In genomic region chr22:41909290-41910049, GRCh38 we compare ENCODE assay signal across 13 cellular contexts. TPM values are rescaled to one million over a fixed set of nuclear protein-coding genes. Genes with fewer than 3 reads are reported as not detected.
DNase-seq lines count a peak whose midpoint lies in the region; ATAC-seq and TF ChIP-seq lines count a peak whose summit lies in the region.
"Had no signal": no experiment of that assay in that cellular context is flagged by ENCODE, and none has a peak within 500 bp of the region (broad histone marks: within the 10 kb centered on the region; RNA-seq: fewer than 3 reads in every experiment).

No MANE protein-coding gene starts in this region.

- peaks cover 57% of the 10 kb centered on the region for H3K4me1 Mint-ChIP-seq in stimulated activated naive CD8-positive, alpha-beta T cell treated with anti-CD3 and anti-CD28 coated beads, Interleukin-15, amount 100 ng/mL, for 72 hours

- H3K4me3 Mint-ChIP-seq in stimulated activated naive CD8-positive, alpha-beta T cell treated with anti-CD3 and anti-CD28 coated beads, Interleukin-15, amount 100 ng/mL, for 72 hours = peak overlapping the region; percentile 22 to 52

- peak overlapping the region in 1 of 2 donors; percentile 23 for H3K4me3 ChIP-seq in prostate gland
- H3K4me3 ChIP-seq: A549 had no signal

- H3K9me3 Mint-ChIP-seq in stimulated activated naive CD8-positive, alpha-beta T cell treated with anti-CD3 and anti-CD28 coated beads, Interleukin-15, amount 100 ng/mL, for 72 hours = no peaks in the 10 kb centered on the region

- TF ChIP-seq CTCF in prostate gland (IDR thresholded peaks at IDR 0.05) = no peak

- H3K27ac ChIP-seq in angular gyrus (ENCODE audit: low read depth, low read length) (peak overlapping the region; percentile 1), prostate gland (no peak overlapping the region)
- H3K27ac ChIP-seq: A549 had no signal

- WGBS in prostate gland = 34% methylated on average over 55 of the region's 55 CpGs

- peak overlapping the region in 1 of 2 donors; percentile 28 for H3K27ac Mint-ChIP-seq in stimulated activated naive CD8-positive, alpha-beta T cell treated with anti-CD3 and anti-CD28 coated beads, Interleukin-15, amount 100 ng/mL, for 72 hours

- no peak for TF ChIP-seq POLR2A in prostate gland (IDR thresholded peaks at IDR 0.05)

- H3K36me3 ChIP-seq in prostate gland = no peaks in the 10 kb centered on the region

- peak; percentile 45 for DNase-seq in NCI-H82 (lab: John Stamatoyannopoulos, UW)
- DNase-seq in NCI-H82 treated with DMSO at 0.1 percent for 48 hours (lab: John Stamatoyannopoulos, UW; ENCODE audit: unreplicated experiment) = no peak
- DNase-seq in left lobe of liver (ENCODE audit: low spot score) = no peak
- DNase-seq in stimulated activated naive CD8-positive, alpha-beta T cell treated with anti-CD3 and anti-CD28 coated beads, Interleukin-15, amount 100 ng/mL, for 72 hours = no peak
- no peak for DNase-seq in prostate gland (ENCODE audit: low spot score)
- no peak for DNase-seq in GOT3 (lab: John Stamatoyannopoulos, UW)
- DNase-seq: activated CD4-positive, alpha-beta T cell treated with anti-CD3 and anti-CD28 coated beads, Interleukin-2, amount 50 U/mL, for 48 hours; NCI-H1048 had no signal

- peaks cover 9% of the 10 kb centered on the region for H3K4me1 ChIP-seq in prostate gland (replicated peaks)
- H3K4me1 ChIP-seq: A549 had no signal

- H3K9me3 ChIP-seq in prostate gland = no peaks in the 10 kb centered on the region
- H3K9me3 ChIP-seq: A549 had no signal

- H3K27me3 Mint-ChIP-seq in stimulated activated naive CD8-positive, alpha-beta T cell treated with anti-CD3 and anti-CD28 coated beads, Interleukin-15, amount 100 ng/mL, for 72 hours = peaks cover 42% of the 10 kb centered on the region

- peak; percentile 19 for ATAC-seq in left lobe of liver
- no peak for ATAC-seq in stimulated activated naive CD8-positive, alpha-beta T cell treated with anti-CD3 and anti-CD28 coated beads, Interleukin-15, amount 100 ng/mL, for 72 hours
- no peak for ATAC-seq in GM18870 (IDR thresholded peaks at IDR 0.05; ENCODE audit: unreplicated experiment)
- ATAC-seq: Panc1 had no signal

- peaks cover 23% of the 10 kb centered on the region for H3K27me3 ChIP-seq in prostate gland (replicated peaks; ENCODE audit: insufficient read depth)

- intact Hi-C loops in prostate gland (cut with DNase I) = no loop called here

RNA-seq across cellular contexts. Expression of gene SHISA8, which starts 5.4 kb away (rescaled TPM):
- not detected for total RNA-seq in left lobe of liver
- total RNA-seq in prostate gland = not detected
- total RNA-seq: omental fat pad had no signal

RNA-seq across cellular contexts. Expression of gene TNFRSF13C, which starts 17.1 kb away (rescaled TPM):
- total RNA-seq in left lobe of liver (0.10 TPM), prostate gland (under 1 TPM; 0.17 to 0.36 TPM)

RNA-seq across cellular contexts. Expression of gene CENPM, which starts 37.5 kb away (rescaled TPM):
- not detected for total RNA-seq in left lobe of liver
- total RNA-seq in prostate gland = 10 to 100 TPM; 10.3 to 10.8 TPM

RNA-seq across cellular contexts. Expression of gene SEPTIN3, which starts 59.8 kb away (rescaled TPM):
- total RNA-seq in left lobe of liver = not detected
- total RNA-seq in prostate gland = 1 to 10 TPM in 1 of 2 donors, under 1 TPM in 1; 0.46 to 2.3 TPM

Comparison
In these comparisons a context has a peak if more than half of its experiments do, and no peak if none do; other contexts are left out.
1. RNA of gene CENPM, which starts 37.5 kb away (total RNA-seq): 10.3 to 10.8 TPM in prostate gland; not detected in left lobe of liver (single experiment); every median in the first group is over 10 times any median in the second.